ENCODE assay signal across 9 cellular contexts in the genomic region with DNA sequence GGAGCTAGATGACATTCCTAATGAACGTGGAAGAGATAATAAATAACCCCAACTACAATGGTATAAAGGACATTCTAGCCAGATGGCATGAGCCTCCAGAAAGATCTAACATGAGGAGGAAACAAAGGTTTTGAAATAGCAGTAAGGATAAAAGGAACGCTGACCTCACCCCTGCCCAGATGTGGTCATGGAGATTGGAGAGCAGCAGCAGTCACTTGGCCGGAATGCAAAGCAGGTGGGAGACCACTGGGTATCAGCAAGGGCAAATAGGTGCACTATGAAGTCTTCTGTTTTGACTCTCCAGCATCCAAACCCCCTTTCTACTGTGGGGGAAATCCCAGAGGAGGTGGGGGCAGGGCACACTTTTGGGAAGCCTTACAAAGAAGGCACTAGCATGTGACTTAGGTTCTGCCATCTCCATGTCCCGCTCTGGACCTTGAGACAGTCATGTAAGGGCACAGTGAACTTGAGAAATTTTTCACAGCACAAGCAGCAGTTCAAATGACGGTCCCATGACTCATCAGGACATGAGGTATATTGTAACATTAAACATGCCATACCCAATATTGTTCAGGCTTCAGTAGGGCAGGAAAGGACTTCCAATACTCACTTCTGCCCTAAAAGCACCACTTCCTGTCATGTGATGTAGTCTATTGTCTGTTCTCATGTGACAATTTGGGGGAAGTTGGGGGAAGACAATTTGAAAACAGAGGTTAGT. TPM values are rescaled to one million over a fixed set of nuclear protein-coding genes. Genes with fewer than 3 reads are reported as not detected.
DNase-seq lines count a peak whose midpoint lies in the region; ATAC-seq, FAIRE-seq and TF ChIP-seq lines count a peak whose summit lies in the region.
"Had no signal": no experiment of that assay in that cellular context is flagged by ENCODE, and none has a peak within 500 bp of the region (broad histone marks: within the 10 kb centered on the region; RNA-seq: fewer than 3 reads in every experiment).

No MANE protein-coding gene starts in this region.

- peak; percentile 35 for DNase-seq in activated CD4-positive, alpha-beta T cell treated with anti-CD3 and anti-CD28 coated beads for 36 hours
- DNase-seq in activated CD4-positive, alpha-beta T cell treated with anti-CD3 and anti-CD28 coated beads, Interleukin-2, amount 50 U/mL, for 4 hours = no peak
- DNase-seq in bronchial epithelial cell (ENCODE audit: low read depth) = peak; percentile 97
- DNase-seq in skeletal muscle cell (ENCODE audit: low read depth) = peak; percentile 87
- no peak for DNase-seq in NCI-H1694 treated with DMSO at 0.1 percent for 48 hours (lab: John Stamatoyannopoulos, UW)
- DNase-seq in stimulated activated naive CD4-positive, alpha-beta T cell treated with Interleukin-2 at 50 U/mL for 16 hours (lab: John Stamatoyannopoulos, UW) = no peak
- DNase-seq: right lobe of liver had no signal

- H3K79me2 ChIP-seq in Loucy (ENCODE audit: insufficient read depth, low read length) = no peaks in the 10 kb centered on the region

- no peak overlapping the region for H3K9ac ChIP-seq in Loucy (ENCODE audit: low read depth, low read length, poor library complexity, severe bottlenecking)

- H3K36me3 ChIP-seq in Loucy (ENCODE audit: insufficient read depth, low read length) = no peaks in the 10 kb centered on the region
- no peaks in the 10 kb centered on the region for H3K36me3 ChIP-seq in bronchial epithelial cell (ENCODE audit: control insufficient read depth, insufficient read depth, low read length)
- H3K36me3 ChIP-seq: right lobe of liver had no signal

- CTCF ChIA-PET in activated CD4-positive, alpha-beta T cell treated with anti-CD3 and anti-CD28 coated beads for 36 hours (lab: Charles Lee) = no interaction called here

- no peak overlapping the region for H3K4me3 Mint-ChIP-seq in activated CD4-positive, alpha-beta T cell treated with anti-CD3 and anti-CD28 coated beads for 36 hours

- H3K9me3 Mint-ChIP-seq in activated CD4-positive, alpha-beta T cell treated with anti-CD3 and anti-CD28 coated beads for 36 hours (ENCODE audit: low read depth) = no peaks in the 10 kb centered on the region

- H3K4me3 ChIP-seq in Loucy (ENCODE audit: low read length, poor library complexity, severe bottlenecking) (no peak overlapping the region), bronchial epithelial cell (ENCODE audit: low read depth, low read length) (no peak overlapping the region), skeletal muscle cell (ENCODE audit: low read depth, low read length) (no peak overlapping the region)
- H3K4me3 ChIP-seq: right lobe of liver had no signal

- H3F3A ChIP-seq in Loucy (ENCODE audit: low read depth) = no peaks in the 10 kb centered on the region

- no peaks in the 10 kb centered on the region for H3K27me3 Mint-ChIP-seq in activated CD4-positive, alpha-beta T cell treated with anti-CD3 and anti-CD28 coated beads for 36 hours

- intact Hi-C loops in activated CD4-positive, alpha-beta T cell treated with anti-CD3 and anti-CD28 coated beads for 36 hours (cut with DNase I, micrococcal nuclease) = no loop called here

- H2AFZ ChIP-seq in Loucy (ENCODE audit: low read length) = peak overlapping the region; percentile 84

- H4K20me1 ChIP-seq in Loucy (ENCODE audit: insufficient read depth, low read length, poor library complexity, severe bottlenecking) = no peaks in the 10 kb centered on the region

- peaks cover 1% of the 10 kb centered on the region for H3K36me3 Mint-ChIP-seq in activated CD4-positive, alpha-beta T cell treated with anti-CD3 and anti-CD28 coated beads for 36 hours (ENCODE audit: low read depth)

- H3K27ac Mint-ChIP-seq in activated CD4-positive, alpha-beta T cell treated with anti-CD3 and anti-CD28 coated beads for 36 hours = peak overlapping the region; percentile 69

- peak; percentile 86 for FAIRE-seq in bronchial epithelial cell (lab: Jason Lieb, UNC)

- peak overlapping the region; percentile 22 for H3K4me2 ChIP-seq in Loucy (ENCODE audit: low read depth, low read length, poor library complexity, severe bottlenecking)

- peaks cover 16% of the 10 kb centered on the region for H3K4me1 Mint-ChIP-seq in activated CD4-positive, alpha-beta T cell treated with anti-CD3 and anti-CD28 coated beads for 36 hours

- H3K9me2 ChIP-seq in Loucy (replicated peaks; ENCODE audit: low read depth, low read length) = no peaks in the 10 kb centered on the region

- no peaks in the 10 kb centered on the region for H3K9me3 ChIP-seq in Loucy (ENCODE audit: insufficient read depth, low read depth, low read length)
- H3K9me3 ChIP-seq: right lobe of liver had no signal

- peaks cover 11% of the 10 kb centered on the region for H3K4me1 ChIP-seq in Loucy (ENCODE audit: insufficient read depth, low read length, poor library complexity, severe bottlenecking)
- H3K4me1 ChIP-seq: right lobe of liver had no signal

- POLR2A ChIA-PET in activated CD4-positive, alpha-beta T cell treated with anti-CD3 and anti-CD28 coated beads for 36 hours (lab: Charles Lee) = no interaction called here

- ATAC-seq in activated CD4-positive, alpha-beta T cell treated with anti-CD3 and anti-CD28 coated beads for 36 hours = peak; percentile 97
- ATAC-seq in HG03280 (IDR thresholded peaks at IDR 0.05; ENCODE audit: unreplicated experiment) = no peak

- TF ChIP-seq CTCF in Loucy (conservative IDR thresholded peaks at IDR 0.05; ENCODE audit: low read length) (no peak), bronchial epithelial cell (IDR thresholded peaks at IDR 0.05; ENCODE audit: insufficient read depth, low read length, severe bottlenecking) (no peak)

- H3K27me3 ChIP-seq in Loucy (ENCODE audit: insufficient read depth, low read length, poor library complexity, severe bottlenecking) (no peaks in the 10 kb centered on the region), bronchial epithelial cell (ENCODE audit: control insufficient read depth, insufficient read depth, low read length) (no peaks in the 10 kb centered on the region)
- H3K27me3 ChIP-seq: right lobe of liver had no signal

RNA-seq across cellular contexts. Expression of a gene that starts 55.2 kb away (rescaled TPM):
- 10 to 100 TPM; 12.8 to 22.0 TPM for total RNA-seq in activated CD4-positive, alpha-beta T cell treated with anti-CD3 and anti-CD28 coated beads for 36 hours
- 8.2 and 11.0 TPM in 2 replicates for total RNA-seq in bronchial epithelial cell

RNA-seq across cellular contexts. Expression of a gene that starts 55.3 kb away (rescaled TPM):
- 10 to 100 TPM; 84.7 to 88.5 TPM for total RNA-seq in activated CD4-positive, alpha-beta T cell treated with anti-CD3 and anti-CD28 coated beads for 36 hours
- 0.26 and 0.51 TPM in 2 replicates for total RNA-seq in bronchial epithelial cell

Comparison
In these comparisons a context has a peak if more than half of its experiments do, and no peak if none do; other contexts are left out.
1. DNase-seq: peak in activated CD4-positive, alpha-beta T cell treated with anti-CD3 and anti-CD28 coated beads for 36 hours (single experiment), bronchial epithelial cell (single experiment) and skeletal muscle cell (single experiment); none in activated CD4-positive, alpha-beta T cell treated with anti-CD3 and anti-CD28 coated beads, Interleukin-2, amount 50 U/mL, for 4 hours (0 of 2), NCI-H1694 treated with DMSO at 0.1 percent for 48 hours (single experiment) and stimulated activated naive CD4-positive, alpha-beta T cell treated with Interleukin-2 at 50 U/mL for 16 hours (single experiment).
2. RNA of a gene that starts 55.3 kb away (total RNA-seq): 84.7 to 88.5 TPM in activated CD4-positive, alpha-beta T cell treated with anti-CD3 and anti-CD28 coated beads for 36 hours; 0.26 to 0.51 TPM in bronchial epithelial cell; every median in the first group is over 10 times any median in the second.